Comparison of ENCODE assay signal across 8 cellular contexts in genomic region chr9:107283621-107284616, GRCh38. TPM values are rescaled to one million over a fixed set of nuclear protein-coding genes. Genes with fewer than 3 reads are reported as not detected.
A peak's percentile ranks its signal among the peaks of the same experiment; 100 is the strongest.
DNase-seq lines count a peak whose midpoint lies in the region; ATAC-seq and TF ChIP-seq lines count a peak whose summit lies in the region.

No MANE protein-coding gene starts in this region.

- H3K27ac Mint-ChIP-seq in activated naive CD4-positive, alpha-beta T cell treated with anti-CD3 and anti-CD28 coated beads, Interleukin-2, amount 50 U/mL, for 72 hours, result peak overlapping the region; percentile 95 to 97

- WGBS in GM23248 (ENCODE audit: low coverage in 1 of 2, low lambda C conversion rate in 2 of 2, missing lambda C conversion rate in 2 of 2), 2 experiments, result 0 to 1% methylated on average over 27 to 30 of the region's 55 CpGs
- 1% methylated on average over 43 to 55 of the region's 55 CpGs for WGBS in ovary, 3 donors

- peaks cover 9 to 25% of the 10 kb centered on the region in 2 donors for H3K36me3 Mint-ChIP-seq in activated naive CD4-positive, alpha-beta T cell treated with anti-CD3 and anti-CD28 coated beads, Interleukin-2, amount 50 U/mL, for 72 hours

- peaks cover 23% of the 10 kb centered on the region for H3F3A ChIP-seq in GM23248 (ENCODE audit: insufficient read depth)

- peak overlapping the region; percentile 95 for H3K4me2 ChIP-seq in GM23248 (ENCODE audit: unreplicated experiment)

- no peak for TF ChIP-seq CTCF in ovary (IDR thresholded peaks at IDR 0.05)
- no peak for TF ChIP-seq CTCF in tibial artery (IDR thresholded peaks at IDR 0.05)

- peaks cover 62% of the 10 kb centered on the region for H3K79me2 ChIP-seq in GM23248 (ENCODE audit: insufficient read depth)

- no peak for TF ChIP-seq EP300 in ovary (IDR thresholded peaks at IDR 0.05)

- H3K27ac ChIP-seq in GM23248, result peak overlapping the region; percentile 89
- H3K27ac ChIP-seq in KOPT-K1 (ENCODE audit: low read depth, low read length, poor library complexity, severe bottlenecking), result peak overlapping the region; percentile 90
- H3K27ac ChIP-seq in SJSA1, result peak overlapping the region; percentile 97
- peak overlapping the region; percentile 95 to 99 for H3K27ac ChIP-seq in ovary
- peak overlapping the region; percentile 97 to 98 for H3K27ac ChIP-seq in tibial artery

- peak; percentile 97 for DNase-seq in ELF-1 (ENCODE audit: low read depth, low spot score)
- peak; percentile 83 for DNase-seq in GM23248
- peak; percentile 57 to 69 for DNase-seq in SJSA1 (ENCODE audit: low read depth in 1 of 2, low spot score in 2 of 2)
- DNase-seq in activated naive CD4-positive, alpha-beta T cell treated with anti-CD3 and anti-CD28 coated beads, Interleukin-2, amount 50 U/mL, for 72 hours (ENCODE audit: low spot score in 2 of 2), result peak; percentile 64 to 75
- peak; percentile 81 for DNase-seq in Right ventricle myocardium superior
- peak; percentile 59 to 79 (median 73) for DNase-seq in ovary
- DNase-seq in tibial artery, result peak; percentile 67 to 82

- peak overlapping the region; percentile 98 for H3K9ac ChIP-seq in GM23248

- no peaks in the 10 kb centered on the region for H3K9me2 ChIP-seq in GM23248 (ENCODE audit: insufficient read depth)

- in situ Hi-C loops in GM23248 (cut with MboI), result no loop called here

- H3K27me3 ChIP-seq in GM23248 (replicated peaks; ENCODE audit: insufficient read depth) (no peaks in the 10 kb centered on the region), SJSA1 (replicated peaks) (no peaks in the 10 kb centered on the region), ovary (no peaks in the 10 kb centered on the region), tibial artery (no peaks in the 10 kb centered on the region)

- intact Hi-C loops in Right ventricle myocardium superior (cut with DNase I) (no loop called here), ovary (cut with DNase I) (no loop called here), tibial artery (cut with DNase I; ENCODE audit: low total_unique reads) (loop anchor here (10.0 kb wide), 2 partner anchors 201 to 1821 kb away; partner anchors contain the start of gene KLF4)

- H2AFZ ChIP-seq in GM23248, result peak overlapping the region; percentile 31; the same call in 1 of the 2 replicates

- peaks cover 3% of the 10 kb centered on the region; the same call in 1 of the 2 replicates for H3K36me3 ChIP-seq in GM23248 (ENCODE audit: low read depth)
- H3K36me3 ChIP-seq in KOPT-K1 (ENCODE audit: insufficient read depth, low read length), result no peaks in the 10 kb centered on the region
- peaks cover 20% of the 10 kb centered on the region for H3K36me3 ChIP-seq in SJSA1
- H3K36me3 ChIP-seq in ovary, result no peaks in the 10 kb centered on the region
- no peaks in the 10 kb centered on the region for H3K36me3 ChIP-seq in tibial artery

- H3K4me3 ChIP-seq in GM23248, result peak overlapping the region; percentile 95
- peak overlapping the region; percentile 94 for H3K4me3 ChIP-seq in SJSA1
- H3K4me3 ChIP-seq in ovary, result peak overlapping the region; percentile 100
- peak overlapping the region; percentile 74 to 93 for H3K4me3 ChIP-seq in tibial artery

- H3K4me1 ChIP-seq in GM23248 (ENCODE audit: insufficient read depth) (peaks cover 43% of the 10 kb centered on the region), SJSA1 (replicated peaks) (peaks cover 17% of the 10 kb centered on the region), ovary (ENCODE audit: insufficient read depth) (peaks cover 4% of the 10 kb centered on the region), tibial artery (peaks cover 0 to 52% (median 17%) of the 10 kb centered on the region in 4 donors)

- no peaks in the 10 kb centered on the region for H3K9me3 ChIP-seq in GM23248 (ENCODE audit: low read depth)
- no peaks in the 10 kb centered on the region for H3K9me3 ChIP-seq in KOPT-K1 (ENCODE audit: insufficient read depth, low read length, poor library complexity, severe bottlenecking)
- H3K9me3 ChIP-seq in SJSA1 (replicated peaks), result no peaks in the 10 kb centered on the region
- H3K9me3 ChIP-seq in ovary, result no peaks in the 10 kb centered on the region
- no peaks in the 10 kb centered on the region for H3K9me3 ChIP-seq in tibial artery

- no peak for TF ChIP-seq POLR2A in ovary (IDR thresholded peaks at IDR 0.05)

- peak; percentile 36 to 44 for ATAC-seq in activated naive CD4-positive, alpha-beta T cell treated with anti-CD3 and anti-CD28 coated beads, Interleukin-2, amount 50 U/mL, for 72 hours
- ATAC-seq in Right ventricle myocardium superior (ENCODE audit: poor library complexity), result peak; percentile 41

- peaks cover 36% of the 10 kb centered on the region for H4K20me1 ChIP-seq in GM23248 (ENCODE audit: insufficient read depth)

- peaks cover 0 to 6% of the 10 kb centered on the region in 2 donors for H3K9me3 Mint-ChIP-seq in activated naive CD4-positive, alpha-beta T cell treated with anti-CD3 and anti-CD28 coated beads, Interleukin-2, amount 50 U/mL, for 72 hours

RNA-seq across cellular contexts. Expression of gene RAD23B, which starts 0.8 kb away (rescaled TPM):
- 122 and 124 TPM in 2 replicates for total RNA-seq in GM23248 (2014; rRNA removed; shearing (Covaris generic))
- polyA plus RNA-seq in GM23248 (2016; fragmentation: Nextera tagmentation; extraction: Ambion mirVana) (16.8 and 18.9 TPM in 2 replicates), ovary (10 to 100 TPM; 42.8 to 80.1 TPM)
- total RNA-seq in SJSA1 (2014; rRNA removed; shearing (Covaris generic)), result 69.2 and 81.2 TPM in 2 replicates
- total RNA-seq in activated naive CD4-positive, alpha-beta T cell treated with anti-CD3 and anti-CD28 coated beads, Interleukin-2, amount 50 U/mL, for 72 hours, result 100 to 1,000 TPM in 1 of 2 donors, 10 to 100 TPM in 1; 87.3 to 115 TPM
- total RNA-seq in Right ventricle myocardium superior (91.8 TPM), ovary (100 to 1,000 TPM in 1 of 7 donors, 10 to 100 TPM in 6; 48.9 to 101 (median 89.5) TPM)

Comparison
In these comparisons a context has a peak if more than half of its experiments do, and no peak if none do; other contexts are left out.
1. Peak in every context shown above with its lines: DNase-seq, ATAC-seq, H3K4me3 ChIP-seq and H3K27ac ChIP-seq.